In the genomic region with DNA sequence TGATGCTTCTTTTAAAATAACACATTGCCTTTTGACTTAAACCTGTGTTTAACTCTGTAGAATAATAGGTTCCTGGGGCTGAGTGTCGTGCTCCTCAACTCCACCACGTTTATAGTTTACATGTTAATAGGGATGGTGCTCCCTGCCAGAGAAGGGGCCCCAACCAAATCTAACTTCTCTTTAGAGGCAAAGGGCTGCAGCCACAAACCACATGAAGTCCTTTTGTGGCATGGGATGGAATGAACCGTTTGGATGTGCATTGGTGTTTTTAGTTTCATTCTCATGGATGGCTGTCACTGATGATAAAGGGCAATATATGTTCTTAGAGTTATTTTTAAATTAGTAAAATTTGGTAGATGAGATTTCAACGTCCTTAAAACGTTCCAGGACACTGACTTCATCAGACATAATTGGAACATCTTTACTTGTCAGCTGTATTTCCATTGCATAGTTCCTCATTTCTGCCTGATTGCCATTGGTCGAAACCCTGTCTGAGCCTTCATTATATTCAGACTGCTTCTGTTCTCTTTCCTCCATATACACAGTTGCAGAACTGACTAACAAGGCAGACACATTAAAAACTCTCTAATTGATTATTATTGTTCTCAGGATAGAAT, we compare ENCODE assay signal across 17 cellular contexts.
DNase-seq lines count a peak whose midpoint lies in the region; ATAC-seq and TF ChIP-seq lines count a peak whose summit lies in the region.
"Had no signal": no experiment of that assay in that cellular context is flagged by ENCODE, and none has a peak within 500 bp of the region (broad histone marks: within the 10 kb centered on the region; RNA-seq: fewer than 3 reads in every experiment).

No MANE protein-coding gene starts in this region.

- ATAC-seq in GM18505 (IDR thresholded peaks at IDR 0.05; ENCODE audit: unreplicated experiment) (peak; percentile 77), HG02870 (IDR thresholded peaks at IDR 0.05; ENCODE audit: unreplicated experiment) (peak; percentile 68), GM18520 (IDR thresholded peaks at IDR 0.05; ENCODE audit: unreplicated experiment) (no peak), GM21360 (IDR thresholded peaks at IDR 0.05; ENCODE audit: unreplicated experiment) (no peak), HG03571 (IDR thresholded peaks at IDR 0.05; ENCODE audit: unreplicated experiment) (no peak)
- ATAC-seq: body of pancreas had no signal

- TF ChIP-seq POLR2A in GM18505 (IDR thresholded peaks at IDR 0.05; ENCODE audit: borderline replicate concordance, extremely low read depth, insufficient read depth, insufficient read length): no peak

- DNase-seq in MV-4-11 (lab: John Stamatoyannopoulos, UW): peak; percentile 86
- DNase-seq in germinal center (ENCODE audit: low spot score): peak; percentile 44
- no peak for DNase-seq in stimulated activated CD4-positive, alpha-beta T cell treated with anti-CD3 and anti-CD28 coated beads, Interleukin-4, amount 100 ng/mL, for 24 hours
- DNase-seq: activated CD4-positive, alpha-beta T cell treated with anti-CD3 and anti-CD28 coated beads, Interleukin-2, amount 10 ng/mL, durations not matched to agents 24 days and 14 days; activated naive CD4-positive, alpha-beta T cell treated with anti-CD3 and anti-CD28 coated beads, Interleukin-2, amount 50 U/mL, for 16 hours; body of pancreas; erythroblast; GOT3; mesendoderm; NCI-H1694; NCI-H446 treated with DMSO at 0.1 percent for 48 hours; substantia nigra had no signal

Comparison
In these comparisons a context has a peak if more than half of its experiments do, and no peak if none do; other contexts are left out.
1. ATAC-seq: peak in GM18505 (single experiment) and HG02870 (single experiment); none in GM18520 (single experiment), GM21360 (single experiment) and HG03571 (single experiment).